20 cellular contexts compared by ENCODE assay signal in genomic region chr15:79901958-79902357, GRCh38. TPM values are rescaled to one million over a fixed set of nuclear protein-coding genes. Genes with fewer than 3 reads are reported as not detected.
A peak's percentile ranks its signal among the peaks of the same experiment; 100 is the strongest.
DNase-seq lines count a peak whose midpoint lies in the region; ATAC-seq and TF ChIP-seq lines count a peak whose summit lies in the region.
"Had no signal": no experiment of that assay in that cellular context is flagged by ENCODE, and none has a peak within 500 bp of the region (broad histone marks: within the 10 kb centered on the region; RNA-seq: fewer than 3 reads in every experiment).

No MANE protein-coding gene starts in this region.

- H3K4me3 ChIP-seq in BLaER1 (no peak overlapping the region), upper lobe of right lung (no peak overlapping the region)
- H3K4me3 ChIP-seq: psoas muscle, SJCRH30 had no signal

- H3K9me3 ChIP-seq in BLaER1: 0 out of 2 replicates have a peak, but pooled peaks cover 2% of the 10 kb centered on the region
- H3K9me3 ChIP-seq in upper lobe of right lung: no peaks in the 10 kb centered on the region
- H3K9me3 ChIP-seq: psoas muscle, SJCRH30 had no signal

- DNase-seq in MV-4-11 (lab: John Stamatoyannopoulos, UW): peak; percentile 77
- DNase-seq in foreskin melanocyte: peak; percentile 76
- DNase-seq in NCI-H510A (lab: John Stamatoyannopoulos, UW): no peak
- no peak for DNase-seq in upper lobe of right lung
- DNase-seq in HCEC 1CT: no peak
- DNase-seq in OCI-M2 (lab: John Stamatoyannopoulos, UW; ENCODE audit: unreplicated experiment): no peak
- DNase-seq: activated CD4-positive, alpha-beta T cell treated with anti-CD3 and anti-CD28 coated beads, Interleukin-2, amount 10 ng/mL, durations not matched to agents 7 days and 5 days; activated naive CD8-positive, alpha-beta T cell treated with anti-CD3 and anti-CD28 coated beads for 36 hours; effector CD8-positive, alpha-beta T cell; HFFc6; Kasumi-1; left ventricle myocardium superior; naive B cell; NCI-H1417 treated with DMSO at 0.1 percent for 48 hours; NCI-H446; psoas muscle; SJCRH30; T1000 had no signal

- H3K27ac ChIP-seq in BLaER1 (no peak overlapping the region), upper lobe of right lung (no peak overlapping the region)
- H3K27ac ChIP-seq: psoas muscle, SJCRH30 had no signal

- peak overlapping the region; percentile 22; the same call in 1 of the 2 replicates for H3K4me2 ChIP-seq in BLaER1

- no peaks in the 10 kb centered on the region for H4K20me1 ChIP-seq in BLaER1

- ATAC-seq in GM18870 (IDR thresholded peaks at IDR 0.05; ENCODE audit: unreplicated experiment) (peak; percentile 55), upper lobe of right lung (no peak)
- ATAC-seq: left ventricle myocardium superior, psoas muscle had no signal

- intact Hi-C loops in upper lobe of right lung (cut with DNase I): no loop called here

- no peak for TF ChIP-seq CTCF in upper lobe of right lung (IDR thresholded peaks at IDR 0.05)

- no peaks in the 10 kb centered on the region for H3K27me3 ChIP-seq in BLaER1
- H3K27me3 ChIP-seq in upper lobe of right lung: no peaks in the 10 kb centered on the region
- H3K27me3 ChIP-seq: SJCRH30 had no signal

- no peak overlapping the region for H3K9ac ChIP-seq in BLaER1

- H3K4me1 ChIP-seq in BLaER1: peaks cover 34% of the 10 kb centered on the region
- H3K4me1 ChIP-seq in upper lobe of right lung: peaks cover 19% of the 10 kb centered on the region
- H3K4me1 ChIP-seq: psoas muscle, SJCRH30 had no signal

- H3K36me3 ChIP-seq in BLaER1 (peaks cover 7% of the 10 kb centered on the region), upper lobe of right lung (no peaks in the 10 kb centered on the region)
- H3K36me3 ChIP-seq: SJCRH30 had no signal

RNA-seq across cellular contexts. Expression of gene MTHFS, which starts 5.1 kb away (rescaled TPM):
- total RNA-seq in upper lobe of right lung: 40.4 TPM

Comparison
In these comparisons a context has a peak if more than half of its experiments do, and no peak if none do; other contexts are left out.
1. DNase-seq: peak in MV-4-11 (single experiment) and foreskin melanocyte (single experiment); none in NCI-H510A (single experiment), upper lobe of right lung (single experiment), HCEC 1CT (single experiment) and OCI-M2 (single experiment).